In the genomic region with DNA sequence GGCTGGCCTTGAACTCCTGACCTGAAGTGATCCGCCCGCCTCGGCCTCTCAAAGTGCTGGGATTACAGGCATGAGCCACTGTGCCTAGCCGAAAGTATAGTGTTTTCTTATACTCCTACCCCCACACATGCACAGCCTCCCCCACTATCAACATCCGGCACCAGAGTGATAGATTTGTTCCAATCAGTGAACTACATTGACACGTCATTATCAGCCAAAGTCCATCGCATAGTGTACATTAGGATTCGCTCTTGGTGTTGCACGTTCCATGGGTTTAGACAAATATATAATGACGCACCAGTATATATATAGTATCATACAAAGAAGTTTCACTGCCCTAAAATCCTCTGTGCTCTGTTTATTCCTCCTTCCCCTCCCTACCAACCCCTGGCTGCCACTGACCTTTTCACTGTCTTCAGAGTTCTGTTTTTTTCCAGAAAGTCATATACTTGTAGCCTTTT, we compare ENCODE assay signal across 31 cellular contexts. TPM values are rescaled to one million over a fixed set of nuclear protein-coding genes. Genes with fewer than 3 reads are reported as not detected.
DNase-seq lines count a peak whose midpoint lies in the region; ATAC-seq and TF ChIP-seq lines count a peak whose summit lies in the region.
"Had no signal": no experiment of that assay in that cellular context is flagged by ENCODE, and none has a peak within 500 bp of the region (broad histone marks: within the 10 kb centered on the region; RNA-seq: fewer than 3 reads in every experiment).

No MANE protein-coding gene starts in this region.

- H3K9me3 ChIP-seq in HEK293 (ENCODE audit: control insufficient read depth, insufficient read depth, low read depth, low read length) = no peaks in the 10 kb centered on the region
- H3K9me3 ChIP-seq: sigmoid colon, vagina had no signal

- ATAC-seq in effector memory CD8-positive, alpha-beta T cell (replicated peaks) = peak; percentile 19
- ATAC-seq: esophagus mucosa, T-helper 17 cell had no signal

- no peak overlapping the region for H3K4me3 Mint-ChIP-seq in effector memory CD8-positive, alpha-beta T cell
- H3K4me3 Mint-ChIP-seq: activated naive CD8-positive, alpha-beta T cell treated with anti-CD3 and anti-CD28 coated beads, Interleukin-2, amount 10 ng/mL, durations not matched to agents 7 days and 5 days; mesothelial cell of epicardium; nephron; T-helper 17 cell had no signal

- no peaks in the 10 kb centered on the region for H3K9me3 Mint-ChIP-seq in effector memory CD8-positive, alpha-beta T cell
- H3K9me3 Mint-ChIP-seq: activated naive CD8-positive, alpha-beta T cell treated with anti-CD3 and anti-CD28 coated beads, Interleukin-2, amount 10 ng/mL, durations not matched to agents 7 days and 5 days; mesothelial cell of epicardium; nephron had no signal

- CTCF ChIA-PET in HEK293 (lab: Yijun Ruan, JAX) = no interaction called here

- H3K27me3 Mint-ChIP-seq in effector memory CD8-positive, alpha-beta T cell = peaks cover 7 to 39% of the 10 kb centered on the region in 2 donors

- DNase-seq in NCI-H460 (ENCODE audit: extremely low read depth, low read depth) = peak; percentile 18
- DNase-seq in effector memory CD8-positive, alpha-beta T cell = no peak
- DNase-seq in mucosa of gallbladder (ENCODE audit: low spot score) = peak; percentile 35
- DNase-seq in NCI-H187 treated with DMSO at 0.1 percent for 48 hours (lab: John Stamatoyannopoulos, UW) = no peak
- DNase-seq in SKM-1 treated with dmso at 0.1 percent for 144 hours (lab: John Stamatoyannopoulos, UW; ENCODE audit: unreplicated experiment) = no peak
- no peak for DNase-seq in NCI-H1417 (lab: John Stamatoyannopoulos, UW)
- DNase-seq in NCI-H69 (lab: John Stamatoyannopoulos, UW) = no peak
- DNase-seq: activated CD4-positive, alpha-beta T cell treated with anti-CD3 and anti-CD28 coated beads, Interleukin-2, amount 50 U/mL, for 48 hours; activated CD4-positive, CD25-positive, alpha-beta regulatory T cell; activated effector memory CD4-positive, alpha-beta T cell treated with Interleukin-2 at 50 U/mL for 16 hours; activated naive CD8-positive, alpha-beta T cell treated with anti-CD3 and anti-CD28 coated beads, Interleukin-2, amount 10 ng/mL, durations not matched to agents 7 days and 5 days; C1 segment of cervical spinal cord; cerebellar nuclear complex; effector CD8-positive, alpha-beta T cell; NCI-H1694; NCI-H2227 treated with DMSO at 0.1 percent for 48 hours; sigmoid colon; T-helper 17 cell had no signal

- no peaks in the 10 kb centered on the region for H3K4me1 ChIP-seq in HEK293 (ENCODE audit: control insufficient read depth, insufficient read depth, low read length)
- H3K4me1 ChIP-seq: parathyroid adenoma, sigmoid colon, vagina had no signal

- H3K36me3 ChIP-seq in HEK293 (ENCODE audit: control insufficient read depth in 2 of 2, insufficient read depth in 1 of 2, low read length in 2 of 2) = no peaks in the 10 kb centered on the region
- H3K36me3 ChIP-seq: sigmoid colon, vagina had no signal

- H3K4me3 ChIP-seq in HEK293 (ENCODE audit: low read depth, low read length) = no peak overlapping the region
- H3K4me3 ChIP-seq: sigmoid colon, vagina had no signal

- POLR2A ChIA-PET in HEK293 (lab: Yijun Ruan, JAX) = no interaction called here

- no peak for TF ChIP-seq CTCF in HEK293 (tag by site-specific recombination; IDR thresholded peaks at IDR 0.05)

- no peaks in the 10 kb centered on the region for H3K4me1 Mint-ChIP-seq in effector memory CD8-positive, alpha-beta T cell (ENCODE audit: low read depth in 2 of 2)
- H3K4me1 Mint-ChIP-seq: activated naive CD8-positive, alpha-beta T cell treated with anti-CD3 and anti-CD28 coated beads, Interleukin-2, amount 10 ng/mL, durations not matched to agents 7 days and 5 days; mesothelial cell of epicardium; nephron; T-helper 17 cell had no signal

- H3K27ac Mint-ChIP-seq in effector memory CD8-positive, alpha-beta T cell = no peak overlapping the region
- H3K27ac Mint-ChIP-seq: activated naive CD8-positive, alpha-beta T cell treated with anti-CD3 and anti-CD28 coated beads, Interleukin-2, amount 10 ng/mL, durations not matched to agents 7 days and 5 days; mesothelial cell of epicardium; nephron; T-helper 17 cell had no signal

- no peaks in the 10 kb centered on the region for H3K36me3 Mint-ChIP-seq in effector memory CD8-positive, alpha-beta T cell (ENCODE audit: insufficient read depth)
- H3K36me3 Mint-ChIP-seq: activated naive CD8-positive, alpha-beta T cell treated with anti-CD3 and anti-CD28 coated beads, Interleukin-2, amount 10 ng/mL, durations not matched to agents 7 days and 5 days; mesothelial cell of epicardium had no signal

- no peak overlapping the region for H3K27ac ChIP-seq in HEK293 (ENCODE audit: extremely low read depth, low read depth, low read length)
- H3K27ac ChIP-seq: parathyroid adenoma, sigmoid colon, vagina had no signal

TF ChIP-seq in HEK293, 187 proteins besides CTCF, POLR2A, EP300 and RAD21:
- TF ChIP-seq ZBTB17 (tag by site-specific recombination; IDR thresholded peaks at IDR 0.05) (peak; percentile 23; the same call in 1 of the 2 replicates), ZNF366 (tag by site-specific recombination; conservative IDR thresholded peaks at IDR 0.05) (no peak), ZNF529 (tag by site-specific recombination; IDR thresholded peaks at IDR 0.05; ENCODE audit: insufficient replicate concordance) (no peak), ZNF837 (tag by site-specific recombination; IDR thresholded peaks at IDR 0.05) (no peak)

RNA-seq across cellular contexts. Expression of a gene that starts 11.9 kb away (rescaled TPM):
- not detected in 2 replicates for total RNA-seq in NCI-H460 (2014; rRNA removed; shearing (Covaris generic))
- polyA plus RNA-seq in NCI-H460 (2014; cell fraction: nucleus; rRNA removed) = not detected in 2 replicates
- total RNA-seq in mucosa of gallbladder = 56.9 TPM
- total RNA-seq: activated naive CD8-positive, alpha-beta T cell treated with anti-CD3 and anti-CD28 coated beads, Interleukin-2, amount 10 ng/mL, durations not matched to agents 7 days and 5 days; Daoy; esophagus mucosa; frontal cortex; H4; MCF 10A; mesothelial cell of epicardium; sigmoid colon; SK-MEL-5; T-helper 17 cell; vagina had no signal
- polyA plus RNA-seq: AG04450, keratinocyte had no signal

RNA-seq across cellular contexts. Expression of a gene that starts 20.1 kb away (rescaled TPM):
- total RNA-seq in NCI-H460 (2014; rRNA removed; shearing (Covaris generic)) = 16.2 and 18.0 TPM in 2 replicates
- polyA plus RNA-seq in NCI-H460 (2014; cell fraction: nucleus; rRNA removed) = 4.7 and 17.2 TPM in 2 replicates
- 92.6 TPM for total RNA-seq in mucosa of gallbladder

RNA-seq across cellular contexts. Expression of a gene that starts 20.2 kb away (rescaled TPM):
- total RNA-seq in NCI-H460 (2014; rRNA removed; shearing (Covaris generic)) = 0.22 and 0.23 TPM in 2 replicates
- 0.24 and 0.26 TPM in 2 replicates for polyA plus RNA-seq in NCI-H460 (2014; cell fraction: nucleus; rRNA removed)
- 5.3 TPM for total RNA-seq in mucosa of gallbladder
- total RNA-seq: Daoy, frontal cortex, H4, SK-MEL-5, vagina had no signal

RNA-seq across cellular contexts. Expression of a gene that starts 26.4 kb away (rescaled TPM):
- not detected in 2 replicates for total RNA-seq in NCI-H460 (2014; rRNA removed; shearing (Covaris generic))
- not detected in 2 replicates for polyA plus RNA-seq in NCI-H460 (2014; cell fraction: nucleus; rRNA removed)
- total RNA-seq in mucosa of gallbladder = 3.9 TPM
- total RNA-seq: activated naive CD8-positive, alpha-beta T cell treated with anti-CD3 and anti-CD28 coated beads, Interleukin-2, amount 10 ng/mL, durations not matched to agents 7 days and 5 days; Daoy; H4; SK-MEL-5; T-helper 17 cell had no signal
- polyA plus RNA-seq: AG04450 had no signal

RNA-seq across cellular contexts. Expression of a gene that starts 28.6 kb away (rescaled TPM):
- 21.8 and 24.3 TPM in 2 replicates for total RNA-seq in NCI-H460 (2014; rRNA removed; shearing (Covaris generic))
- polyA plus RNA-seq in NCI-H460 (2014; cell fraction: nucleus; rRNA removed) = 24.2 and 26.2 TPM in 2 replicates
- total RNA-seq in mucosa of gallbladder = 25.6 TPM

Comparison
In these comparisons a context has a peak if more than half of its experiments do, and no peak if none do; other contexts are left out.
1. DNase-seq: peak in NCI-H460 (single experiment) and mucosa of gallbladder (single experiment); none in effector memory CD8-positive, alpha-beta T cell (0 of 3), NCI-H187 treated with DMSO at 0.1 percent for 48 hours (single experiment), SKM-1 treated with dmso at 0.1 percent for 144 hours (single experiment), NCI-H1417 (0 of 3) and NCI-H69 (single experiment).
2. RNA of a gene that starts 11.9 kb away (total RNA-seq): 56.9 TPM in mucosa of gallbladder (single experiment); not detected in NCI-H460; every median in the first group is over 10 times any median in the second.